In the genomic region with DNA sequence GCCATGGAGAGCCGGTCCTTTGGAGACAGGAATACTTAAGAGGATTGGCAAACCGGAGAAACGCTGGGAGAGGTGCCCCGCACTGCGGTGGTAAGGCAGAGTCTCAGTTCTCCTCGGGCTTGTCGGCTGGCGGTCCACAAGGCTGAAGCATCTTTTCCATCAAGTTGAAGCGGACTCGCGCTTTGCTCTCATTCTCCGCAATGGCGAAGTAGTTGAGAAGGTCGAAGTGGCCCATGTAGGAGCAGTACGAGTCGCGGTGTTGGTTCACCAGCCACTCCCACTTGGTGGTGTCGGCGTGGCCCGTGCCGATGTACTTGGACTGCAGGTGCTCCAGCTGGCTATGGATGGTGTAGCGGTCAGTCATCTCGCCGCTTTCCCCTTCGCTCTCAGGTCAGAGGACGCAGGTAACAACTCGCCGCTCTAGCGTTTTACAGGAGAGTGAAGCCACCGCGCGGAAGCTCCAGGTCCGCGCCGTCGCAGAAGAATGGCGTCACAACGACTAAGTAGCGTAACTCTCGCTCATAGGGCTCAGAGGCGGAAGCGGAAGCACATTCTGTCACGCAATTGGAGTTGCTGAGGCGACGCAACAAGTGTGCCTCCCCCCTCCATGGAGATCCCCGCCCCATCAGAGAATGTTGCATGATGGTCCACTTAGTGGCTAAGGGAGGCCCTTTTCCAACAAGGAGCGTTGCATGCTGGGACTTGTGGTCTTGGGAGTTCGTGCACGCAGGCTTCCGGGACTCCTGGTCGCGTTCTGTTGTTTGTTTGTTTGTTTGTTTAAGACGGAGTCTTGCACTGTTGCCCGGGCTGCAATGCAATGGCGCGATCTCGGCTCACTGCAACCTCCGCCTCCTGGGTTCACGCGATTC, we compare ENCODE assay signal across 8 cellular contexts. TPM values are rescaled to one million over a fixed set of nuclear protein-coding genes. Genes with fewer than 3 reads are reported as not detected.
DNase-seq lines count a peak whose midpoint lies in the region; ATAC-seq and TF ChIP-seq lines count a peak whose summit lies in the region.

TSS of gene SF3B5 (minus strand) at position 440 of the 869 bp plus-strand sequence. CDS start at position 364, 76 bp downstream.

- H3K9me2 ChIP-seq in SU-DHL-6 (replicated peaks; ENCODE audit: insufficient read depth, low read length): no peaks in the 10 kb centered on the region

- H3K4me3 ChIP-seq in SU-DHL-6 (ENCODE audit: insufficient read depth, low read length, poor library complexity, severe bottlenecking) (peak within 1 kb of the TSS; percentile 92), osteoblast (ENCODE audit: insufficient read depth, low read length) (peak within 1 kb of the TSS; percentile 91), thoracic aorta (peak within 1 kb of the TSS; percentile 81)

- H3K27ac ChIP-seq in SU-DHL-6 (ENCODE audit: low read depth, low read length): peak within 1 kb of the TSS; percentile 38; the same call in 1 of the 2 replicates
- H3K27ac ChIP-seq in osteoblast (ENCODE audit: low read depth, low read length): peak within 1 kb of the TSS; percentile 87
- H3K27ac ChIP-seq in thoracic aorta: peak within 1 kb of the TSS; percentile 69 to 77

- H3K9me3 Mint-ChIP-seq in activated naive CD8-positive, alpha-beta T cell treated with anti-CD3 and anti-CD28 coated beads, Interleukin-2, amount 10 ng/mL, durations not matched to agents 7 days and 5 days: no peaks in the 10 kb centered on the region
- H3K9me3 Mint-ChIP-seq in glutamatergic neuron (ENCODE audit: unreplicated experiment): peaks cover 8% of the 10 kb centered on the region

- H3K4me2 ChIP-seq in SU-DHL-6 (ENCODE audit: low read depth, low read length, poor library complexity, severe bottlenecking) (peak within 1 kb of the TSS; percentile 88), osteoblast (ENCODE audit: insufficient read depth, low read length) (peak within 1 kb of the TSS; percentile 96)

- H3K27me3 ChIP-seq in SU-DHL-6 (ENCODE audit: low read length): no peaks in the 10 kb centered on the region
- H3K27me3 ChIP-seq in osteoblast (ENCODE audit: insufficient read depth, low read length): no peaks in the 10 kb centered on the region
- H3K27me3 ChIP-seq in thoracic aorta (replicated peaks; ENCODE audit: insufficient read depth): no peaks in the 10 kb centered on the region

- ATAC-seq in HG02678 (IDR thresholded peaks at IDR 0.05; ENCODE audit: unreplicated experiment) (peak; percentile 97), thoracic aorta (ENCODE audit: insufficient number of reproducible peaks, low FRiP score, low read depth) (peak; percentile 99)
- peak; percentile 95 for ATAC-seq in activated naive CD8-positive, alpha-beta T cell treated with anti-CD3 and anti-CD28 coated beads, Interleukin-2, amount 10 ng/mL, durations not matched to agents 7 days and 5 days (ENCODE audit: low read depth)

- peaks cover 5% of the 10 kb centered on the region for H3K36me3 Mint-ChIP-seq in activated naive CD8-positive, alpha-beta T cell treated with anti-CD3 and anti-CD28 coated beads, Interleukin-2, amount 10 ng/mL, durations not matched to agents 7 days and 5 days
- no peaks in the 10 kb centered on the region for H3K36me3 Mint-ChIP-seq in glutamatergic neuron (ENCODE audit: unreplicated experiment)

- H3K36me3 ChIP-seq in SU-DHL-6 (ENCODE audit: low read length) (no peaks in the 10 kb centered on the region), osteoblast (ENCODE audit: insufficient read depth, low read length) (no peaks in the 10 kb centered on the region), thoracic aorta (no peaks in the 10 kb centered on the region)

- no peaks in the 10 kb centered on the region; the same call in 1 of the 2 replicates for H4K20me1 ChIP-seq in SU-DHL-6 (ENCODE audit: low read depth, low read length)
- peaks cover 6% of the 10 kb centered on the region for H4K20me1 ChIP-seq in osteoblast (ENCODE audit: insufficient read depth, low read length)

- H3K9me3 ChIP-seq in SU-DHL-6 (ENCODE audit: insufficient read depth, low read length) (no peaks in the 10 kb centered on the region), osteoblast (ENCODE audit: low read depth, low read length) (no peaks in the 10 kb centered on the region), thoracic aorta (no peaks in the 10 kb centered on the region)

- peak within 1 kb of the TSS; percentile 99 for H3K27ac Mint-ChIP-seq in activated naive CD8-positive, alpha-beta T cell treated with anti-CD3 and anti-CD28 coated beads, Interleukin-2, amount 10 ng/mL, durations not matched to agents 7 days and 5 days
- H3K27ac Mint-ChIP-seq in glutamatergic neuron (ENCODE audit: unreplicated experiment): peak within 1 kb of the TSS; percentile 87

- H3K9ac ChIP-seq in SU-DHL-6 (ENCODE audit: low read length): peak within 1 kb of the TSS; percentile 83

- H3K79me2 ChIP-seq in SU-DHL-6 (ENCODE audit: insufficient read depth, low read length) (peaks cover 27% of the 10 kb centered on the region), osteoblast (ENCODE audit: insufficient read depth, low read length) (peaks cover 21% of the 10 kb centered on the region)

- H3K27me3 Mint-ChIP-seq in activated naive CD8-positive, alpha-beta T cell treated with anti-CD3 and anti-CD28 coated beads, Interleukin-2, amount 10 ng/mL, durations not matched to agents 7 days and 5 days: no peaks in the 10 kb centered on the region
- peaks cover 6% of the 10 kb centered on the region for H3K27me3 Mint-ChIP-seq in glutamatergic neuron (ENCODE audit: unreplicated experiment)

- H2AFZ ChIP-seq in SU-DHL-6 (ENCODE audit: low read depth, low read length, severe bottlenecking) (peak within 1 kb of the TSS; percentile 98), osteoblast (ENCODE audit: low read length) (peak within 1 kb of the TSS; percentile 98)

- TF ChIP-seq POLR2A in GM10847 (IDR thresholded peaks at IDR 0.05; ENCODE audit: extremely low read depth, insufficient read length): peak; percentile 87

- POLR2A ChIA-PET in activated naive CD8-positive, alpha-beta T cell treated with anti-CD3 and anti-CD28 coated beads, Interleukin-2, amount 10 ng/mL, durations not matched to agents 7 days and 5 days (lab: Charles Lee): interaction anchor here (0.6 to 2.7 kb wide), 11 partner anchors 15 to 252 kb away, joined by 3 to 28 read pairs (median 5); partner anchors contain the start of gene LTV1

- TF ChIP-seq CTCF in SU-DHL-6 (IDR thresholded peaks at IDR 0.05; ENCODE audit: insufficient read depth, low read length, poor library complexity, severe bottlenecking) (no peak), glutamatergic neuron (IDR thresholded peaks at IDR 0.05; ENCODE audit: partially characterized antibody, unreplicated experiment) (no peak), osteoblast (IDR thresholded peaks at IDR 0.05; ENCODE audit: extremely low read depth, low read depth, low read length) (no peak), thoracic aorta (IDR thresholded peaks at IDR 0.05) (no peak)

- peaks cover 17% of the 10 kb centered on the region for H3K4me1 ChIP-seq in osteoblast (ENCODE audit: insufficient read depth, low read length)
- peaks cover 14 to 16% of the 10 kb centered on the region in 2 donors for H3K4me1 ChIP-seq in thoracic aorta (ENCODE audit: control insufficient read depth in 1 of 2, low read depth in 2 of 2)

- peak within 1 kb of the TSS; percentile 99 for H3K4me3 Mint-ChIP-seq in activated naive CD8-positive, alpha-beta T cell treated with anti-CD3 and anti-CD28 coated beads, Interleukin-2, amount 10 ng/mL, durations not matched to agents 7 days and 5 days
- H3K4me3 Mint-ChIP-seq in glutamatergic neuron (ENCODE audit: unreplicated experiment): peak within 1 kb of the TSS; percentile 97

- H3F3A ChIP-seq in SU-DHL-6 (ENCODE audit: insufficient read depth): 0 out of 2 replicates have a peak, but pooled peaks cover 6% of the 10 kb centered on the region

- DNase-seq in NCI-H128 (lab: John Stamatoyannopoulos, UW; ENCODE audit: unreplicated experiment) (peak; percentile 98), glutamatergic neuron (peak; percentile 97), osteoblast (ENCODE audit: insufficient read length, low spot score, missing footprints) (peak; percentile 90), thoracic aorta (ENCODE audit: low spot score) (peak; percentile 97)
- peak; percentile 93 for DNase-seq in activated naive CD8-positive, alpha-beta T cell treated with anti-CD3 and anti-CD28 coated beads, Interleukin-2, amount 10 ng/mL, durations not matched to agents 7 days and 5 days

- H3K4me1 Mint-ChIP-seq in activated naive CD8-positive, alpha-beta T cell treated with anti-CD3 and anti-CD28 coated beads, Interleukin-2, amount 10 ng/mL, durations not matched to agents 7 days and 5 days: peaks cover 18% of the 10 kb centered on the region
- peaks cover 7% of the 10 kb centered on the region for H3K4me1 Mint-ChIP-seq in glutamatergic neuron (ENCODE audit: low read depth, unreplicated experiment)

RNA-seq across cellular contexts. Expression of gene SF3B5, which starts in this region (rescaled TPM):
- 100 to 1,000 TPM; 127 to 133 TPM for total RNA-seq in activated naive CD8-positive, alpha-beta T cell treated with anti-CD3 and anti-CD28 coated beads, Interleukin-2, amount 10 ng/mL, durations not matched to agents 7 days and 5 days
- 98.0 TPM for total RNA-seq in glutamatergic neuron (ENCODE audit: unreplicated experiment)
- total RNA-seq in osteoblast: 67.5 and 78.9 TPM in 2 replicates
- 10 to 100 TPM; 92.6 to 95.7 TPM for total RNA-seq in thoracic aorta

Comparison
In these comparisons a context has a peak if more than half of its experiments do, and no peak if none do; other contexts are left out.
1. Peak in every context shown above with its lines: DNase-seq, ATAC-seq, H3K4me3 ChIP-seq and H3K27ac ChIP-seq.